20 cellular contexts compared by ENCODE assay signal in genomic region chr4:90084277-90084966, GRCh38.
"Had no signal": no experiment of that assay in that cellular context is flagged by ENCODE, and none has a peak within 500 bp of the region (broad histone marks: within the 10 kb centered on the region; RNA-seq: fewer than 3 reads in every experiment).

No MANE protein-coding gene starts in this region.

- H3K9ac ChIP-seq: neural progenitor cell had no signal

- H3K4me3 ChIP-seq: heart left ventricle, lung, neural progenitor cell, pancreas, stomach, thoracic aorta, transverse colon had no signal

- H3K4me1 ChIP-seq: heart left ventricle, neural progenitor cell, pancreas, stomach, transverse colon had no signal

- H3K36me3 Mint-ChIP-seq: natural killer cell, neural progenitor cell had no signal

- H3K27me3 ChIP-seq: heart left ventricle, neural progenitor cell, pancreas, stomach, transverse colon had no signal

- H3K9me3 ChIP-seq: heart left ventricle, pancreas, stomach, thoracic aorta, transverse colon had no signal

- H3K4me2 ChIP-seq: neural progenitor cell had no signal

- DNase-seq: cortex of kidney; effector memory CD4-positive, alpha-beta T cell; heart left ventricle; hypothalamus; natural killer cell; nucleus accumbens; pancreas; right cardiac atrium; small intestine; stimulated activated CD4-positive, alpha-beta T cell treated with anti-CD3 and anti-CD28 coated beads, Interleukin-12 subunit alpha, Interleukin-12 subunit beta, amount 100 ng/mL, for 4 hours; stomach; substantia nigra; transverse colon had no signal

- H3K36me3 ChIP-seq: heart left ventricle, neural progenitor cell, pancreas, stomach, thoracic aorta, transverse colon had no signal

- H3K27ac Mint-ChIP-seq: natural killer cell, neural progenitor cell, progenitor cell of endocrine pancreas had no signal

- H3K4me3 Mint-ChIP-seq: central memory CD8-positive, alpha-beta T cell; natural killer cell; neural progenitor cell had no signal

- H3K4me1 Mint-ChIP-seq: central memory CD8-positive, alpha-beta T cell; natural killer cell had no signal

- H3K27ac ChIP-seq: heart left ventricle, neural progenitor cell, pancreas, stomach, thoracic aorta, transverse colon had no signal

- H3K9me3 Mint-ChIP-seq: central memory CD8-positive, alpha-beta T cell; neural progenitor cell had no signal

- H3K27me3 Mint-ChIP-seq: central memory CD8-positive, alpha-beta T cell; progenitor cell of endocrine pancreas had no signal

- ATAC-seq: esophagus mucosa, heart left ventricle, left lobe of liver, natural killer cell, pancreas, right cardiac atrium had no signal

- H2AFZ ChIP-seq: neural progenitor cell had no signal
